ENCODE assay signal across 8 cellular contexts in genomic region chr12:52037248-52037861, GRCh38. TPM values are rescaled to one million over a fixed set of nuclear protein-coding genes. Genes with fewer than 3 reads are reported as not detected.
A peak's percentile ranks its signal among the peaks of the same experiment; 100 is the strongest.
DNase-seq lines count a peak whose midpoint lies in the region; ATAC-seq and TF ChIP-seq lines count a peak whose summit lies in the region.

No MANE protein-coding gene starts in this region.

- WGBS in esophagus squamous epithelium, 2 donors, result 7% methylated on average over 3 of the region's 59 CpGs; no CpG with 5 or more reads in 1 of the 2 donors

- DNase-seq in NCI-H82 (lab: John Stamatoyannopoulos, UW) (peak; percentile 62), NCI-H82 treated with DMSO at 0.1 percent for 48 hours (lab: John Stamatoyannopoulos, UW; ENCODE audit: unreplicated experiment) (no peak), SJCRH30 (peak; percentile 45 to 46), esophagus squamous epithelium (lab: John Stamatoyannopoulos, UW) (no peak), GM10266 (ENCODE audit: extremely low spot score) (no peak), NCI-H187 (lab: John Stamatoyannopoulos, UW) (no peak)

- no peak for ATAC-seq in GM18909 (IDR thresholded peaks at IDR 0.05; ENCODE audit: poor library complexity, unreplicated experiment)

- H3K27me3 ChIP-seq in SJCRH30 (no peaks in the 10 kb centered on the region), esophagus squamous epithelium (peaks cover 0 to 32% (median 0%) of the 10 kb centered on the region in 4 donors), neuron (ENCODE audit: insufficient read depth, low read length) (peaks cover 9% of the 10 kb centered on the region)

- H3K9me3 ChIP-seq in SJCRH30 (replicated peaks), result no peaks in the 10 kb centered on the region
- H3K9me3 ChIP-seq in esophagus squamous epithelium, result no peaks in the 10 kb centered on the region
- H3K9me3 ChIP-seq in neuron (ENCODE audit: low read length), result no peaks in the 10 kb centered on the region

- H2AFZ ChIP-seq in neuron (ENCODE audit: low read depth, low read length), result peak overlapping the region; percentile 97

- H3K36me3 ChIP-seq in SJCRH30 (no peaks in the 10 kb centered on the region), esophagus squamous epithelium (no peaks in the 10 kb centered on the region), neuron (ENCODE audit: insufficient read depth, low read length) (no peaks in the 10 kb centered on the region)

- H3K4me1 ChIP-seq in SJCRH30, result peaks cover 34% of the 10 kb centered on the region
- H3K4me1 ChIP-seq in esophagus squamous epithelium, result peaks cover 12 to 58% (median 24%) of the 10 kb centered on the region in 3 donors
- peaks cover 16% of the 10 kb centered on the region for H3K4me1 ChIP-seq in neuron (ENCODE audit: insufficient read depth, low read length)

- TF ChIP-seq POLR2A in esophagus squamous epithelium (IDR thresholded peaks at IDR 0.05), result no peak

- intact Hi-C loops in esophagus squamous epithelium (cut with DNase I), result no loop called here

- TF ChIP-seq CTCF in esophagus squamous epithelium (IDR thresholded peaks at IDR 0.05) (no peak), GM10266 (IDR thresholded peaks at IDR 0.05; ENCODE audit: control insufficient read depth, insufficient read depth, low read depth, missing control alignments) (no peak)

- H3K4me3 ChIP-seq in SJCRH30 (peak overlapping the region; percentile 76), esophagus squamous epithelium (peak overlapping the region; percentile 38 to 82 (median 58)), neuron (ENCODE audit: low read length) (peak overlapping the region; percentile 58)

- H3K27ac ChIP-seq in SJCRH30 (no peak overlapping the region; the same call in 1 of the 2 replicates), esophagus squamous epithelium (peak overlapping the region; percentile 75 to 95 (median 86))

RNA-seq across cellular contexts. Expression of gene NR4A1, which starts 13.9 kb away (rescaled TPM):
- 9.2 and 10.0 TPM in 2 replicates for total RNA-seq in SJCRH30 (2014; rRNA removed; shearing (Covaris generic))
- total RNA-seq in esophagus squamous epithelium, result 10 to 100 TPM in 1 of 4 donors, 1 to 10 TPM in 3; 3.4 to 12.6 (median 5.6) TPM

RNA-seq across cellular contexts. Expression of gene TAMALIN, which starts 30.6 kb away (rescaled TPM):
- 3.3 and 4.5 TPM in 2 replicates for total RNA-seq in SJCRH30 (2014; rRNA removed; shearing (Covaris generic))
- total RNA-seq in esophagus squamous epithelium, result 10 to 100 TPM in 1 of 4 donors, 1 to 10 TPM in 3; 1.7 to 10.7 (median 3.6) TPM

RNA-seq across cellular contexts. Expression of gene ATG101, which starts 32.4 kb away (rescaled TPM):
- total RNA-seq in SJCRH30 (2014; rRNA removed; shearing (Covaris generic)), result 48.6 and 52.1 TPM in 2 replicates
- total RNA-seq in esophagus squamous epithelium, result 10 to 100 TPM; 36.7 to 54.7 (median 40.4) TPM

RNA-seq across cellular contexts. Expression of gene SMIM41, which starts 42.1 kb away (rescaled TPM):
- not detected in 2 replicates for total RNA-seq in SJCRH30 (2014; rRNA removed; shearing (Covaris generic))
- total RNA-seq in esophagus squamous epithelium, result 1 to 10 TPM in 2 of 4 donors, under 1 TPM in 1, not detected in 1; 0.50 to 5.7 (median 1.8) TPM

Comparison
In these comparisons a context has a peak if more than half of its experiments do, and no peak if none do; other contexts are left out.
1. DNase-seq: peak in NCI-H82 (single experiment) and SJCRH30 (2 of 2); none in NCI-H82 treated with DMSO at 0.1 percent for 48 hours (single experiment), esophagus squamous epithelium (single experiment), GM10266 (single experiment) and NCI-H187 (0 of 2).
2. Peak in every context shown above with its lines, with median percentiles within 50 percentile points of each other: H3K4me3 ChIP-seq.